21 cellular contexts compared by ENCODE assay signal in the genomic region with DNA sequence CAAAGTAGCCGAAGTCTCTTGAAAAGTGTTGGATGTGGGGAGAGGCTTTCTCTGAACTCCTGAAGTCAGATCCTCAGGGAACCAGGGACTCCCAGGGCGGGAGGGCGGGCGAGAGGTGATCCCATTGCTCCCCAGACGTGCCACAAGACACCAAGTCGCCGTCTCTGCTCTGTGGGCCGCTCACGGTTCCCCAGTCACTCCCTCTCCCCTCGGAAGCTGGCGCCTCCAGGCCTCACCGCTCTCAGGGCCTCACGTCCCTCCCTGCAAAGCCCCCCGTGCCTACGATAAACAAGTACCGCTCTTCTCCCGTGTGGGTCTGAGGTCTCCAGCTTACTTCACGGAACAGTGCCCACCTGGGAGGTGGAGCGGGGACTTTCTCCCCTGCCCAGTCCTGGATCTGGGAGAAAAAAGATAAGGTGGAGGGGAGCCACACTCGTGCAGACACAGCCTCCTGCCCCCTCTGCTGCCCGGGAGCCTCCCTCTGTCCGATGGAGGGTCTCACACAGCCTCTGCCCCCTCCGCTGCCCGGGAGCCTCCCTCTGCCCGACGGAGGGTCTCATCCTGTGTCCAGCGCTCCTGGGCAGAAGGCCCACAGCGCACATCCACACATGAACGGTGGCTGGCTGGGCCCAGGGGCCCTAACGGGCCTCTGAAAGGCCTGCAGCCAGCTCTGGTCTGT. TPM values are rescaled to one million over a fixed set of nuclear protein-coding genes. Genes with fewer than 3 reads are reported as not detected.
DNase-seq lines count a peak whose midpoint lies in the region; ATAC-seq, FAIRE-seq and TF ChIP-seq lines count a peak whose summit lies in the region.
"Had no signal": no experiment of that assay in that cellular context is flagged by ENCODE, and none has a peak within 500 bp of the region (broad histone marks: within the 10 kb centered on the region; RNA-seq: fewer than 3 reads in every experiment).

No MANE protein-coding gene starts in this region.

- no peak overlapping the region for H4K91ac ChIP-seq in mesenchymal stem cell (ENCODE audit: low read length)

- ATAC-seq in heart left ventricle, result no peak
- no peak for ATAC-seq in stimulated activated naive CD8-positive, alpha-beta T cell treated with anti-CD3 and anti-CD28 coated beads, Interleukin-15, Interleukin-2, amounts not matched to agents 100 U/mL and 50 U/mL, for 24 hours
- ATAC-seq: A549 had no signal

- no peak overlapping the region for H3K27ac Mint-ChIP-seq in astrocyte (ENCODE audit: unreplicated experiment)
- H3K27ac Mint-ChIP-seq: CD4-positive, alpha-beta memory T cell had no signal

- H3K9me3 ChIP-seq in cardiac muscle cell (ENCODE audit: low read depth) (no peaks in the 10 kb centered on the region), heart left ventricle (peaks cover 0 to 9% (median 1%) of the 10 kb centered on the region in 12 donors), astrocyte (ENCODE audit: insufficient read depth, low read depth, low read length) (peaks cover 12% of the 10 kb centered on the region), mesenchymal stem cell (ENCODE audit: control insufficient read depth, low read length) (peaks cover 3% of the 10 kb centered on the region), tibial artery (peaks cover 0 to 9% (median 3%) of the 10 kb centered on the region in 3 donors), BE2C (peaks cover 1% of the 10 kb centered on the region; the same call in 1 of the 2 replicates)

- H3K4me3 ChIP-seq in cardiac muscle cell (no peak overlapping the region), heart left ventricle (no peak overlapping the region), astrocyte (ENCODE audit: insufficient read depth, low read depth, low read length) (no peak overlapping the region), mesenchymal stem cell (ENCODE audit: insufficient read depth in 1 of 2, low read depth in 1 of 2, low read length in 2 of 2) (no peak overlapping the region), tibial artery (no peak overlapping the region), BE2C (ENCODE audit: low read depth, low read length) (no peak overlapping the region)
- H3K4me3 ChIP-seq: A549, BLaER1 had no signal

- no peak for FAIRE-seq in astrocyte (lab: Jason Lieb, UNC)
- FAIRE-seq: A549, GM12892, GM18507, H1 had no signal

- H3K36me3 ChIP-seq in cardiac muscle cell (no peaks in the 10 kb centered on the region), heart left ventricle (no peaks in the 10 kb centered on the region), astrocyte (ENCODE audit: insufficient read depth, low read length) (no peaks in the 10 kb centered on the region), mesenchymal stem cell (ENCODE audit: control insufficient read depth in 1 of 2, insufficient read depth in 2 of 2, low read depth in 1 of 2, low read length in 2 of 2) (peaks cover 0 to 20% of the 10 kb centered on the region in 2 experiments), tibial artery (no peaks in the 10 kb centered on the region), BE2C (no peaks in the 10 kb centered on the region)

- H3K79me2 ChIP-seq in astrocyte (ENCODE audit: insufficient read depth, low read length), result no peaks in the 10 kb centered on the region

- H3K9ac ChIP-seq in astrocyte (ENCODE audit: low read length), result no peak overlapping the region
- no peak overlapping the region for H3K9ac ChIP-seq in mesenchymal stem cell (ENCODE audit: low read length)
- H3K9ac ChIP-seq: BLaER1 had no signal

- no peak overlapping the region for H4K8ac ChIP-seq in mesenchymal stem cell (ENCODE audit: low read length)

- no peaks in the 10 kb centered on the region for H3K79me1 ChIP-seq in mesenchymal stem cell (replicated peaks; ENCODE audit: low read length, poor library complexity, severe bottlenecking)

- H3K27me3 Mint-ChIP-seq in astrocyte (ENCODE audit: low read depth, unreplicated experiment), result peaks cover 4% of the 10 kb centered on the region

- peak overlapping the region in 1 of 2 experiments; percentile 80 for H2BK12ac ChIP-seq in mesenchymal stem cell (ENCODE audit: low read length in 2 of 2)

- H4K20me1 ChIP-seq in astrocyte (ENCODE audit: insufficient read depth, low read length), result no peaks in the 10 kb centered on the region

- H3K9me3 Mint-ChIP-seq in astrocyte (ENCODE audit: unreplicated experiment), result peaks cover 4% of the 10 kb centered on the region

- H3K4ac ChIP-seq in mesenchymal stem cell (ENCODE audit: low read depth in 1 of 2, low read length in 2 of 2), result peak overlapping the region in 1 of 2 experiments; percentile 46

- no peak for TF ChIP-seq POLR2A in heart left ventricle (IDR thresholded peaks at IDR 0.05)

- DNase-seq in cardiac muscle cell (ENCODE audit: low read depth in 1 of 2, low spot score in 1 of 2), result no peak
- DNase-seq in heart left ventricle, result no peak
- DNase-seq in astrocyte (ENCODE audit: low read depth), result no peak
- DNase-seq in mesenchymal stem cell, result no peak
- no peak for DNase-seq in tibial artery
- DNase-seq in BE2C, result no peak
- DNase-seq in NCI-H345 treated with DMSO at 0.1 percent for 48 hours (lab: John Stamatoyannopoulos, UW; ENCODE audit: unreplicated experiment), result no peak
- DNase-seq in stimulated activated naive CD8-positive, alpha-beta T cell treated with anti-CD3 and anti-CD28 coated beads, Interleukin-15, Interleukin-2, amounts not matched to agents 100 U/mL and 50 U/mL, for 24 hours, result no peak
- DNase-seq: CD4-positive, alpha-beta memory T cell; DMS53; KBM-7; NCI-H1694 treated with DMSO at 0.1 percent for 48 hours; NCI-H510A treated with DMSO at 0.1 percent for 48 hours; NCI-H774; SIG-M5 had no signal

- H3K27me3 ChIP-seq in cardiac muscle cell (no peaks in the 10 kb centered on the region), heart left ventricle (no peaks in the 10 kb centered on the region), astrocyte (ENCODE audit: insufficient read depth, low read length) (no peaks in the 10 kb centered on the region), mesenchymal stem cell (ENCODE audit: control insufficient read depth in 1 of 2, insufficient read depth in 1 of 2, low read length in 2 of 2) (no peaks in the 10 kb centered on the region), tibial artery (no peaks in the 10 kb centered on the region), BE2C (no peaks in the 10 kb centered on the region)
- H3K27me3 ChIP-seq: BLaER1 had no signal

- intact Hi-C loops in heart left ventricle (cut with DNase I) (loop anchor here in 1 of 10 donors (5.0 kb wide), 1 partner anchor 409 kb away; no protein-coding TSS in a partner anchor), tibial artery (cut with DNase I; ENCODE audit: low total_unique reads) (no loop called here)

- no peak overlapping the region for H2BK120ac ChIP-seq in mesenchymal stem cell (ENCODE audit: low read depth, low read length)

- H3K14ac ChIP-seq in mesenchymal stem cell (ENCODE audit: low read length in 2 of 2), result peak overlapping the region in 1 of 2 experiments; percentile 79

- TF ChIP-seq CTCF in cardiac muscle cell (IDR thresholded peaks at IDR 0.05; ENCODE audit: low read depth, low read length), result no peak
- no peak for TF ChIP-seq CTCF in heart left ventricle (IDR thresholded peaks at IDR 0.05)
- no peak for TF ChIP-seq CTCF in astrocyte (IDR thresholded peaks at IDR 0.05; ENCODE audit: insufficient read depth, low read depth, low read length)
- TF ChIP-seq CTCF in tibial artery (IDR thresholded peaks at IDR 0.05), result no peak
- TF ChIP-seq CTCF in BE2C (IDR thresholded peaks at IDR 0.05; ENCODE audit: low read depth, low read length), result no peak

- H3K18ac ChIP-seq in mesenchymal stem cell (ENCODE audit: low read depth in 1 of 2, low read length in 2 of 2), result peak overlapping the region in 1 of 2 experiments; percentile 83

- peaks cover 27% of the 10 kb centered on the region for H3K4me1 Mint-ChIP-seq in astrocyte (ENCODE audit: low read depth, unreplicated experiment)

- WGBS in heart left ventricle, 4 donors, result 79 to 88% (median 83%) methylated on average over 24 to 30 of the region's 30 CpGs
- 92% methylated on average over 30 of the region's 30 CpGs for WGBS in mesenchymal stem cell

- H3K27ac ChIP-seq in cardiac muscle cell, result peak overlapping the region; percentile 63
- H3K27ac ChIP-seq in heart left ventricle, result peak overlapping the region in 3 of 12 donors; percentile 27 to 46 (median 40)
- no peak overlapping the region for H3K27ac ChIP-seq in astrocyte (ENCODE audit: low read depth, low read length)
- H3K27ac ChIP-seq in mesenchymal stem cell (ENCODE audit: low read length, poor library complexity, severe bottlenecking), result no peak overlapping the region
- H3K27ac ChIP-seq in tibial artery, result peak overlapping the region; percentile 44 to 47
- H3K27ac ChIP-seq: A549, BLaER1 had no signal

- H3K4me2 ChIP-seq in astrocyte (ENCODE audit: low read length) (peak overlapping the region; percentile 69), mesenchymal stem cell (ENCODE audit: low read length, poor library complexity, severe bottlenecking) (no peak overlapping the region)
- H3K4me2 ChIP-seq: A549, BLaER1 had no signal

- peak overlapping the region; percentile 87 for H2AK5ac ChIP-seq in mesenchymal stem cell (ENCODE audit: low read length, severe bottlenecking)

- H3K4me3 Mint-ChIP-seq in astrocyte (ENCODE audit: unreplicated experiment), result no peak overlapping the region
- H3K4me3 Mint-ChIP-seq: CD4-positive, alpha-beta memory T cell had no signal

- H2AFZ ChIP-seq in astrocyte (ENCODE audit: low read depth, low read length) (no peak overlapping the region), mesenchymal stem cell (ENCODE audit: low read depth, low read length) (no peak overlapping the region)

- H2BK5ac ChIP-seq in mesenchymal stem cell (ENCODE audit: low read depth, low read length, poor library complexity, severe bottlenecking), result no peak overlapping the region

- no peak overlapping the region for H2BK15ac ChIP-seq in mesenchymal stem cell (ENCODE audit: low read depth, poor library complexity, severe bottlenecking)

- peaks cover 20% of the 10 kb centered on the region for H3K36me3 Mint-ChIP-seq in astrocyte (ENCODE audit: low read depth, unreplicated experiment)

- no peak overlapping the region for H3K23ac ChIP-seq in mesenchymal stem cell (ENCODE audit: low read length in 2 of 2)

- H3K4me1 ChIP-seq in cardiac muscle cell (ENCODE audit: low read depth) (peaks cover 5% of the 10 kb centered on the region), heart left ventricle (peaks cover 0 to 37% (median 23%) of the 10 kb centered on the region in 12 donors), astrocyte (ENCODE audit: insufficient read depth, low read length) (peaks cover 21% of the 10 kb centered on the region), mesenchymal stem cell (ENCODE audit: control insufficient read depth, insufficient read depth, low read depth, low read length) (peaks cover 47% of the 10 kb centered on the region), tibial artery (peaks cover 0 to 41% (median 25%) of the 10 kb centered on the region in 4 donors), BE2C (peaks cover 3% of the 10 kb centered on the region)

RNA-seq across cellular contexts. Expression of a gene that starts 50.7 kb away (rescaled TPM):
- total RNA-seq in cardiac muscle cell (109 and 112 TPM in 2 replicates), heart left ventricle (100 to 1,000 TPM; 125 to 438 (median 183) TPM), astrocyte (252 and 287 TPM in 2 replicates)
- polyA plus RNA-seq in cardiac muscle cell (91.8 and 120 TPM in 2 replicates), heart left ventricle (100 to 1,000 TPM in 1 of 2 donors, 10 to 100 TPM in 1; 96.7 to 249 TPM)
- 126 TPM for polyA plus RNA-seq in mesenchymal stem cell (2013, experiment 1 of 2)
- polyA plus RNA-seq in mesenchymal stem cell (2013, experiment 2 of 2), result 127 TPM
- 9.9 TPM for polyA plus RNA-seq in BE2C (2012; ENCODE audit: insufficient read depth, insufficient read length, low read depth)
- total RNA-seq: OCI-LY7 had no signal

RNA-seq across cellular contexts. Expression of a gene that starts 54.2 kb away (rescaled TPM):
- total RNA-seq in cardiac muscle cell (0.46 TPM in 1 of 2 replicates, not detected in the other), heart left ventricle (10 to 100 TPM in 1 of 9 donors, 1 to 10 TPM in 8; 1.4 to 20.3 (median 4.4) TPM), astrocyte (7.1 and 8.4 TPM in 2 replicates)
- polyA plus RNA-seq in cardiac muscle cell (0.17 and 0.97 TPM in 2 replicates), heart left ventricle (1 to 10 TPM; 4.2 to 6.0 TPM)
- 2.0 TPM for polyA plus RNA-seq in mesenchymal stem cell (2013, experiment 1 of 2)
- 2.2 TPM for polyA plus RNA-seq in mesenchymal stem cell (2013, experiment 2 of 2)
- 0.14 TPM for polyA plus RNA-seq in BE2C (2012; ENCODE audit: insufficient read depth, insufficient read length, low read depth)

Comparison
In these comparisons a context has a peak if more than half of its experiments do, and no peak if none do; other contexts are left out.
1. H3K27ac ChIP-seq: peak in cardiac muscle cell (single experiment) and tibial artery (2 of 2); none in astrocyte (single experiment) and mesenchymal stem cell (single experiment).